Comparison of ENCODE assay signal across 1 cellular context in genomic region chr6:28880894-28881780, GRCh38.
TF ChIP-seq lines count a peak whose summit lies in the region.

No MANE protein-coding gene starts in this region.

TF ChIP-seq in HepG2, 621 proteins besides CTCF, POLR2A, EP300 and RAD21 (continued from another document and continues in another):
- TF ChIP-seq, protein P1, sequence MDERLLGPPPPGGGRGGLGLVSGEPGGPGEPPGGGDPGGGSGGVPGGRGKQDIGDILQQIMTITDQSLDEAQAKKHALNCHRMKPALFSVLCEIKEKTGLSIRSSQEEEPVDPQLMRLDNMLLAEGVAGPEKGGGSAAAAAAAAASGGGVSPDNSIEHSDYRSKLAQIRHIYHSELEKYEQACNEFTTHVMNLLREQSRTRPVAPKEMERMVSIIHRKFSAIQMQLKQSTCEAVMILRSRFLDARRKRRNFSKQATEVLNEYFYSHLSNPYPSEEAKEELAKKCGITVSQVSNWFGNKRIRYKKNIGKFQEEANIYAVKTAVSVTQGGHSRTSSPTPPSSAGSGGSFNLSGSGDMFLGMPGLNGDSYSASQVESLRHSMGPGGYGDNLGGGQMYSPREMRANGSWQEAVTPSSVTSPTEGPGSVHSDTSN (CRISPR knock-in tag; IDR thresholded peaks at IDR 0.05) = no peak
- TF ChIP-seq NPAS2 (CRISPR knock-in tag; IDR thresholded peaks at IDR 0.05; ENCODE audit: borderline replicate concordance) = no peak
- TF ChIP-seq ZNF841 (CRISPR knock-in tag; IDR thresholded peaks at IDR 0.05; ENCODE audit: borderline replicate concordance) = no peak
- TF ChIP-seq NR0B2 (CRISPR knock-in tag; IDR thresholded peaks at IDR 0.05) = no peak
- TF ChIP-seq ZIK1 (CRISPR knock-in tag; IDR thresholded peaks at IDR 0.05; ENCODE audit: borderline replicate concordance, low read depth) = no peak
- no peak for TF ChIP-seq ZNF367 (CRISPR knock-in tag; IDR thresholded peaks at IDR 0.05; ENCODE audit: borderline replicate concordance)
- TF ChIP-seq, protein P2, sequence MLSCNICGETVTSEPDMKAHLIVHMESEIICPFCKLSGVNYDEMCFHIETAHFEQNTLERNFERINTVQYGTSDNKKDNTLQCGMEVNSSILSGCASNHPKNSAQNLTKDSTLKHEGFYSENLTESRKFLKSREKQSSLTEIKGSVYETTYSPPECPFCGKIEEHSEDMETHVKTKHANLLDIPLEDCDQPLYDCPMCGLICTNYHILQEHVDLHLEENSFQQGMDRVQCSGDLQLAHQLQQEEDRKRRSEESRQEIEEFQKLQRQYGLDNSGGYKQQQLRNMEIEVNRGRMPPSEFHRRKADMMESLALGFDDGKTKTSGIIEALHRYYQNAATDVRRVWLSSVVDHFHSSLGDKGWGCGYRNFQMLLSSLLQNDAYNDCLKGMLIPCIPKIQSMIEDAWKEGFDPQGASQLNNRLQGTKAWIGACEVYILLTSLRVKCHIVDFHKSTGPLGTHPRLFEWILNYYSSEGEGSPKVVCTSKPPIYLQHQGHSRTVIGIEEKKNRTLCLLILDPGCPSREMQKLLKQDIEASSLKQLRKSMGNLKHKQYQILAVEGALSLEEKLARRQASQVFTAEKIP (CRISPR knock-in tag; IDR thresholded peaks at IDR 0.05; ENCODE audit: borderline replicate concordance) = no peak
- no peak for TF ChIP-seq FOXP1 (IDR thresholded peaks at IDR 0.05)
- TF ChIP-seq FOXP1 (CRISPR knock-in tag; IDR thresholded peaks at IDR 0.05) = peak; percentile 34; the same call in 1 of the 2 replicates
- peak; percentile 78; the same call in 1 of the 2 replicates for TF ChIP-seq ARID2 (CRISPR knock-in tag; IDR thresholded peaks at IDR 0.05; ENCODE audit: borderline replicate concordance)
- no peak for TF ChIP-seq ZNF326 (CRISPR knock-in tag; IDR thresholded peaks at IDR 0.05; ENCODE audit: borderline replicate concordance)
- TF ChIP-seq ZNF232 (CRISPR knock-in tag; IDR thresholded peaks at IDR 0.05; ENCODE audit: borderline replicate concordance) = 0 out of 2 replicates have a peak, but pooled peaks have one; percentile 48
- no peak for TF ChIP-seq E2F2 (CRISPR knock-in tag; IDR thresholded peaks at IDR 0.05; ENCODE audit: borderline replicate concordance)
- no peak for TF ChIP-seq ARNTL (CRISPR knock-in tag; IDR thresholded peaks at IDR 0.05)
- TF ChIP-seq, protein P3, sequence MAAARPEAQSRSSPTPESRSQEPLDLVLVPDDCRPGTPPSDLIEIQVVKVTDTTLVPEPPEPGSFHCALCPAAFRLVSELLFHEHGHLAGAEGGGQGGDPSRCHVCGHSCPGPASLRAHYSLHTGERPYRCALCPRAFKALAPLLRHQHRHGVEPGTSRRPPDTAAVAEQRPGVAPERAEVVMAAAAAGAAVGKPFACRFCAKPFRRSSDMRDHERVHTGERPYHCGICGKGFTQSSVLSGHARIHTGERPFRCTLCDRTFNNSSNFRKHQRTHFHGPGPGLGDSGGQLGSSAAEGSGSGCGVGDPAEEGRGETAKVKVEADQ (CRISPR knock-in tag; IDR thresholded peaks at IDR 0.05; ENCODE audit: borderline replicate concordance) = peak; percentile 59; the same call in 1 of the 2 replicates
- no peak for TF ChIP-seq CBX1 (IDR thresholded peaks at IDR 0.05; ENCODE audit: low read depth)
- TF ChIP-seq SIX4 (CRISPR knock-in tag; IDR thresholded peaks at IDR 0.05) = no peak
- TF ChIP-seq PLRG1 (conservative IDR thresholded peaks at IDR 0.05) = no peak
- 0 out of 2 replicates have a peak, but pooled peaks have one; percentile 45 for TF ChIP-seq ZNF512B (CRISPR knock-in tag; IDR thresholded peaks at IDR 0.05; ENCODE audit: borderline replicate concordance)
- TF ChIP-seq MBNL3 (CRISPR knock-in tag; conservative IDR thresholded peaks at IDR 0.05) = no peak
- TF ChIP-seq SATB2 (CRISPR knock-in tag; IDR thresholded peaks at IDR 0.05) = no peak
- peak; percentile 51; the same call in 1 of the 2 replicates for TF ChIP-seq NR2F2 (IDR thresholded peaks at IDR 0.05; ENCODE audit: borderline replicate concordance, low read depth)
- peak; percentile 84 for TF ChIP-seq ZNF792 (CRISPR knock-in tag; IDR thresholded peaks at IDR 0.05)
- no peak for TF ChIP-seq ATF3 (CRISPR knock-in tag; IDR thresholded peaks at IDR 0.05)
- TF ChIP-seq SPEN (CRISPR knock-in tag; IDR thresholded peaks at IDR 0.05; ENCODE audit: low read depth) = no peak
- TF ChIP-seq TOPORS (CRISPR knock-in tag; IDR thresholded peaks at IDR 0.05) = peak; percentile 77; the same call in 1 of the 2 replicates
- TF ChIP-seq ATF1 (CRISPR knock-in tag; IDR thresholded peaks at IDR 0.05) = no peak
- no peak for TF ChIP-seq TBP (CRISPR knock-in tag; IDR thresholded peaks at IDR 0.05)
- TF ChIP-seq BCLAF1 (IDR thresholded peaks at IDR 0.05) = no peak
- TF ChIP-seq ZBTB10 (CRISPR knock-in tag; IDR thresholded peaks at IDR 0.05; ENCODE audit: borderline replicate concordance) = no peak
- TF ChIP-seq POGK (CRISPR knock-in tag; conservative IDR thresholded peaks at IDR 0.05) = 0 out of 2 replicates have a peak, but pooled peaks have one; percentile 35
- no peak for TF ChIP-seq JUND (CRISPR knock-in tag; IDR thresholded peaks at IDR 0.05)
- TF ChIP-seq PAWR (CRISPR knock-in tag; IDR thresholded peaks at IDR 0.05; ENCODE audit: borderline replicate concordance) = no peak
- no peak for TF ChIP-seq NKX3-1 (CRISPR knock-in tag; IDR thresholded peaks at IDR 0.05)
- no peak for TF ChIP-seq HOXD1 (CRISPR knock-in tag; IDR thresholded peaks at IDR 0.05)
- no peak for TF ChIP-seq AHR (CRISPR knock-in tag; IDR thresholded peaks at IDR 0.05)
- TF ChIP-seq, protein P4, sequence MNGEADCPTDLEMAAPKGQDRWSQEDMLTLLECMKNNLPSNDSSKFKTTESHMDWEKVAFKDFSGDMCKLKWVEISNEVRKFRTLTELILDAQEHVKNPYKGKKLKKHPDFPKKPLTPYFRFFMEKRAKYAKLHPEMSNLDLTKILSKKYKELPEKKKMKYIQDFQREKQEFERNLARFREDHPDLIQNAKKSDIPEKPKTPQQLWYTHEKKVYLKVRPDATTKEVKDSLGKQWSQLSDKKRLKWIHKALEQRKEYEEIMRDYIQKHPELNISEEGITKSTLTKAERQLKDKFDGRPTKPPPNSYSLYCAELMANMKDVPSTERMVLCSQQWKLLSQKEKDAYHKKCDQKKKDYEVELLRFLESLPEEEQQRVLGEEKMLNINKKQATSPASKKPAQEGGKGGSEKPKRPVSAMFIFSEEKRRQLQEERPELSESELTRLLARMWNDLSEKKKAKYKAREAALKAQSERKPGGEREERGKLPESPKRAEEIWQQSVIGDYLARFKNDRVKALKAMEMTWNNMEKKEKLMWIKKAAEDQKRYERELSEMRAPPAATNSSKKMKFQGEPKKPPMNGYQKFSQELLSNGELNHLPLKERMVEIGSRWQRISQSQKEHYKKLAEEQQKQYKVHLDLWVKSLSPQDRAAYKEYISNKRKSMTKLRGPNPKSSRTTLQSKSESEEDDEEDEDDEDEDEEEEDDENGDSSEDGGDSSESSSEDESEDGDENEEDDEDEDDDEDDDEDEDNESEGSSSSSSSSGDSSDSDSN (CRISPR knock-in tag; IDR thresholded peaks at IDR 0.05) = 0 out of 2 replicates have a peak, but pooled peaks have one; percentile 22
- no peak for TF ChIP-seq ZFP90 (CRISPR knock-in tag; IDR thresholded peaks at IDR 0.05; ENCODE audit: borderline replicate concordance)
- no peak for TF ChIP-seq GATA4 (IDR thresholded peaks at IDR 0.05; ENCODE audit: borderline replicate concordance, low read depth)
- TF ChIP-seq PHF5A (CRISPR knock-in tag; IDR thresholded peaks at IDR 0.05; ENCODE audit: low read depth, unreplicated experiment) = peak; percentile 54
- no peak; the same call in 1 of the 2 replicates for TF ChIP-seq MBD4 (IDR thresholded peaks at IDR 0.05; ENCODE audit: borderline replicate concordance, low read length)
- peak; percentile 57; the same call in 2 of the 3 replicates for TF ChIP-seq MXI1 (IDR thresholded peaks at IDR 0.05; ENCODE audit: borderline replicate concordance, low read depth, low read length)
- peak; percentile 53; the same call in 1 of the 2 replicates for TF ChIP-seq MED1 (CRISPR knock-in tag; IDR thresholded peaks at IDR 0.05)
- TF ChIP-seq HMG20A (CRISPR knock-in tag; IDR thresholded peaks at IDR 0.05; ENCODE audit: borderline replicate concordance) = peak; percentile 56; the same call in 1 of the 2 replicates
- no peak for TF ChIP-seq ZFP82 (CRISPR knock-in tag; IDR thresholded peaks at IDR 0.05; ENCODE audit: borderline replicate concordance)
